Comparison of ENCODE assay signal across 8 cellular contexts in the genomic region with DNA sequence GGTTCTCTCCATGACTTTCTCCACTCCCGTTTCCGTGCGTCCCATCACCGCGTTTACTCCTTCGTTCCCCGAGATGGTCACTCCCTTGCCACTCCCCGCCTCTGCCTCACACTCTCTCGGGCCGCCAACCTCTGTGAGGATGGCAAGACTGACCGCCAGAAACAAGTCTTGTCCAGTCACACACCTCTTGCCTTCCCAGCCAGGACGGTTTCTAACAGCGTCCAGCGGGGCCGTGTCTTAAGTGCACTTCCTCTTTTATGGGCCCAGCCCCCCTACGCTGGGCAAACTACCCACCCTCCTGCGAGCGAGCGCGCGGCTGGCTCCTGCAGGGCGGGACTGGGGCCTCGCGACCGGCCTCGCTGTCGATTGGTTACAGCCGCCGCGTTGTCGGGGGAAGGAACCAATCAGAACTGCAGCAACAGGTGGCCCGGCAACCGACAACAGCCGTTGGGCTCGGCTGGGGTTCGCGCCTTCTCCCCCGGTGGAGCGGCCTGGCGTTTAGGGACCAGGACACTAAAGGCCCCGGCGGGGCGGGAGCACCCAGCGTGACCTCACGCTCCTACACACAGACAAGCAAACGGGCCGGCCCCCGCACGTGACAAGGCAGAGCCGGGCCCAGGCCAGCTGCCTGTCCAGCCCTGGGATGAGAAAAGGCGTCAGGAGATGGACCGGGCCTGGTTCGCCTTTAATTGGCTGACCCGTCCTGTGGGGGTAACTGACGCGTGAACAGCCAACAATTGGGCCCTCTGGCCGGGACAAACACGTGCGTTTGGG. TPM values are rescaled to one million over a fixed set of nuclear protein-coding genes. Genes with fewer than 3 reads are reported as not detected.
DNase-seq lines count a peak whose midpoint lies in the region; ATAC-seq and TF ChIP-seq lines count a peak whose summit lies in the region.

No MANE protein-coding gene starts in this region.

- no peaks in the 10 kb centered on the region for H3K27me3 ChIP-seq in OCI-LY1 (ENCODE audit: insufficient read depth, low read length)

- peaks cover 13% of the 10 kb centered on the region for H3K79me2 ChIP-seq in OCI-LY1 (ENCODE audit: insufficient read depth, low read length)

- H3K9me2 ChIP-seq in OCI-LY1 (ENCODE audit: low read depth, low read length) = no peaks in the 10 kb centered on the region

- ATAC-seq in GM21526 (IDR thresholded peaks at IDR 0.05; ENCODE audit: low FRiP score, unreplicated experiment) = peak; percentile 61

- peaks cover 42% of the 10 kb centered on the region for H3K36me3 ChIP-seq in OCI-LY1 (ENCODE audit: insufficient read depth, low read length)

- peak; percentile 91 for DNase-seq in DMS 273 treated with DMSO at 0.1 percent for 48 hours (lab: John Stamatoyannopoulos, UW)
- peak; percentile 96 for DNase-seq in HuH-7 (ENCODE audit: low spot score)
- DNase-seq in activated T-cell treated with anti-CD3 and anti-CD28 coated beads for 24 hours (ENCODE audit: low read depth) = peak; percentile 92
- peak; percentile 26 for DNase-seq in epithelial cell of proximal tubule (ENCODE audit: low read depth)
- peak; percentile 93 for DNase-seq in mucosa of gallbladder (ENCODE audit: low spot score)
- peak; percentile 81 to 86 for DNase-seq in stimulated activated CD8-positive, alpha-beta memory T cell treated with anti-CD3 and anti-CD28 coated beads, Interleukin-4, amount 100 ng/mL, for 1 hour (ENCODE audit: low read depth in 2 of 2, low spot score in 1 of 2)

- H3K4me3 ChIP-seq in OCI-LY1 (ENCODE audit: low read depth, low read length, poor library complexity, severe bottlenecking) (peak overlapping the region; percentile 90), epithelial cell of proximal tubule (ENCODE audit: low read depth, low read length) (peak overlapping the region; percentile 76)

- H3K27ac ChIP-seq in OCI-LY1 (ENCODE audit: low read depth, low read length, poor library complexity, severe bottlenecking) = peak overlapping the region; percentile 98

- no peak overlapping the region for H2AFZ ChIP-seq in OCI-LY1 (ENCODE audit: low read length)

- H4K20me1 ChIP-seq in OCI-LY1 (ENCODE audit: insufficient read depth, low read length) = no peaks in the 10 kb centered on the region

- peak overlapping the region; percentile 92 for H3K9ac ChIP-seq in OCI-LY1 (ENCODE audit: low read length)

- TF ChIP-seq CTCF in OCI-LY1 (IDR thresholded peaks at IDR 0.05; ENCODE audit: low read length) = no peak
- TF ChIP-seq CTCF in epithelial cell of proximal tubule (conservative IDR thresholded peaks at IDR 0.05; ENCODE audit: low read depth, low read length) = no peak

- H3K4me2 ChIP-seq in OCI-LY1 (ENCODE audit: low read length) = peak overlapping the region; percentile 99

- peaks cover 66% of the 10 kb centered on the region for H3K4me1 ChIP-seq in OCI-LY1 (ENCODE audit: insufficient read depth, low read length, severe bottlenecking)

- H3F3A ChIP-seq in OCI-LY1 (ENCODE audit: insufficient read depth, low read length) = peaks cover 20% of the 10 kb centered on the region

- H3K9me3 ChIP-seq in OCI-LY1 (ENCODE audit: low read length) = no peaks in the 10 kb centered on the region

RNA-seq across cellular contexts. Expression of gene UCP2, which starts 0.5 kb away (rescaled TPM):
- 86.2 and 139 TPM in 2 replicates for total RNA-seq in epithelial cell of proximal tubule
- 37.9 TPM for total RNA-seq in mucosa of gallbladder

RNA-seq across cellular contexts. Expression of gene UCP3, which starts 25.7 kb away (rescaled TPM):
- total RNA-seq in epithelial cell of proximal tubule (0.06 and 0.22 TPM in 2 replicates), mucosa of gallbladder (2.0 TPM)

RNA-seq across cellular contexts. Expression of gene DNAJB13, which starts 32.4 kb away (rescaled TPM):
- total RNA-seq in epithelial cell of proximal tubule = 0.46 TPM in 1 of 2 replicates, not detected in the other
- total RNA-seq in mucosa of gallbladder = 10.2 TPM

Comparison
In these comparisons a context has a peak if more than half of its experiments do, and no peak if none do; other contexts are left out.
1. Peak in every context shown above with its lines: DNase-seq, ATAC-seq, H3K4me3 ChIP-seq and H3K27ac ChIP-seq.
2. DNase-seq: peak in every context shown above with its lines; median percentile 96 in HuH-7; 93 in mucosa of gallbladder; 92 in activated T-cell treated with anti-CD3 and anti-CD28 coated beads for 24 hours; 91 in DMS 273 treated with DMSO at 0.1 percent for 48 hours; 84 in stimulated activated CD8-positive, alpha-beta memory T cell treated with anti-CD3 and anti-CD28 coated beads, Interleukin-4, amount 100 ng/mL, for 1 hour; 26 in epithelial cell of proximal tubule.